Comparison of ENCODE assay signal across 8 cellular contexts in genomic region chr14:92507174-92507768, GRCh38. TPM values are rescaled to one million over a fixed set of nuclear protein-coding genes. Genes with fewer than 3 reads are reported as not detected.
DNase-seq lines count a peak whose midpoint lies in the region; ATAC-seq and TF ChIP-seq lines count a peak whose summit lies in the region.

No MANE protein-coding gene starts in this region.

- H3K27me3 ChIP-seq in CD8-positive, alpha-beta memory T cell (ENCODE audit: insufficient read depth, low read length, poor library complexity, severe bottlenecking): no peaks in the 10 kb centered on the region
- no peaks in the 10 kb centered on the region for H3K27me3 ChIP-seq in stomach

- CTCF ChIA-PET in CD8-positive, alpha-beta memory T cell (lab: Charles Lee): no interaction called here

- intact Hi-C loops in stomach (cut with DNase I; ENCODE audit: low total_unique reads): no loop called here

- TF ChIP-seq CTCF in GM13976 (IDR thresholded peaks at IDR 0.05; ENCODE audit: borderline replicate concordance, control extremely low read depth, extremely low read depth, insufficient read depth, missing control alignments): no peak
- TF ChIP-seq CTCF in stomach (IDR thresholded peaks at IDR 0.05): no peak

- in situ Hi-C loops in GM13976 (cut with MboI; ENCODE audit: low sequenced_read_pairs, unreplicated experiment): no loop called here

- TF ChIP-seq EP300 in stomach (IDR thresholded peaks at IDR 0.05): no peak

- peak overlapping the region in 2 of 8 donors; percentile 33 to 52 for H3K27ac Mint-ChIP-seq in CD8-positive, alpha-beta memory T cell

- H3K4me3 ChIP-seq in CD8-positive, alpha-beta memory T cell (ENCODE audit: low read length): no peak overlapping the region
- no peak overlapping the region for H3K4me3 ChIP-seq in stomach

- H3K36me3 Mint-ChIP-seq in CD8-positive, alpha-beta memory T cell: peaks cover 0 to 4% (median 0%) of the 10 kb centered on the region in 3 donors

- H3K4me1 Mint-ChIP-seq in CD8-positive, alpha-beta memory T cell: peaks cover 26 to 32% (median 30%) of the 10 kb centered on the region in 3 donors

- H3K27me3 Mint-ChIP-seq in CD8-positive, alpha-beta memory T cell: no peaks in the 10 kb centered on the region

- POLR2A ChIA-PET in CD8-positive, alpha-beta memory T cell (lab: Charles Lee): no interaction called here

- TF ChIP-seq POLR2A in stomach (IDR thresholded peaks at IDR 0.05): no peak

- ATAC-seq in GM21576 (IDR thresholded peaks at IDR 0.05; ENCODE audit: unreplicated experiment): peak; percentile 53

- no peaks in the 10 kb centered on the region for H3K36me3 ChIP-seq in CD8-positive, alpha-beta memory T cell (ENCODE audit: insufficient read depth, low read length)
- no peaks in the 10 kb centered on the region for H3K36me3 ChIP-seq in stomach

- peak; percentile 11 for DNase-seq in DMS 273 treated with DMSO at 0.1 percent for 48 hours (lab: John Stamatoyannopoulos, UW)
- peak; percentile 87 for DNase-seq in NCI-H2029 (lab: John Stamatoyannopoulos, UW)
- DNase-seq in epithelial cell of prostate (ENCODE audit: low read depth, low spot score): peak; percentile 29
- no peak for DNase-seq in GM13976 (ENCODE audit: low spot score)
- DNase-seq in NCI-H446 treated with DMSO at 0.1 percent for 48 hours (lab: John Stamatoyannopoulos, UW): no peak
- DNase-seq in CD8-positive, alpha-beta memory T cell: no peak
- DNase-seq in stomach: no peak

- H3K27ac ChIP-seq in epithelial cell of prostate (peak overlapping the region; percentile 42), stomach (no peak overlapping the region)
- H3K27ac ChIP-seq in CD8-positive, alpha-beta memory T cell (ENCODE audit: low read depth, low read length): no peak overlapping the region

- H3K9me3 ChIP-seq in CD8-positive, alpha-beta memory T cell (ENCODE audit: low read length): no peaks in the 10 kb centered on the region
- no peaks in the 10 kb centered on the region for H3K9me3 ChIP-seq in stomach

- peak overlapping the region in 2 of 7 donors; percentile 1 to 4 for H3K4me3 Mint-ChIP-seq in CD8-positive, alpha-beta memory T cell

- no peaks in the 10 kb centered on the region for H3K9me3 Mint-ChIP-seq in CD8-positive, alpha-beta memory T cell

- H3K4me1 ChIP-seq in CD8-positive, alpha-beta memory T cell (ENCODE audit: insufficient read depth, low read length): peaks cover 14% of the 10 kb centered on the region
- peaks cover 0 to 20% (median 4%) of the 10 kb centered on the region in 4 donors for H3K4me1 ChIP-seq in stomach

- 49 to 66% (median 62%) methylated on average over 3 to 4 of the region's 4 CpGs for WGBS in stomach, 5 donors

RNA-seq across cellular contexts. Expression of gene RIN3, which starts 6.3 kb away (rescaled TPM):
- total RNA-seq in CD8-positive, alpha-beta memory T cell: 10 to 100 TPM; 46.0 to 47.4 TPM
- 31.9 TPM for polyA plus RNA-seq in CD8-positive, alpha-beta memory T cell
- 10 to 100 TPM in 3 of 5 donors, 1 to 10 TPM in 2; 6.2 to 47.8 (median 11.6) TPM for total RNA-seq in stomach
- 1 to 10 TPM; 5.0 to 6.2 (median 6.0) TPM for polyA plus RNA-seq in stomach

Comparison
In these comparisons a context has a peak if more than half of its experiments do, and no peak if none do; other contexts are left out.
1. DNase-seq: peak in DMS 273 treated with DMSO at 0.1 percent for 48 hours (single experiment), NCI-H2029 (single experiment) and epithelial cell of prostate (single experiment); none in GM13976 (single experiment), NCI-H446 treated with DMSO at 0.1 percent for 48 hours (single experiment), CD8-positive, alpha-beta memory T cell (0 of 5) and stomach (single experiment).